In the genomic region with DNA sequence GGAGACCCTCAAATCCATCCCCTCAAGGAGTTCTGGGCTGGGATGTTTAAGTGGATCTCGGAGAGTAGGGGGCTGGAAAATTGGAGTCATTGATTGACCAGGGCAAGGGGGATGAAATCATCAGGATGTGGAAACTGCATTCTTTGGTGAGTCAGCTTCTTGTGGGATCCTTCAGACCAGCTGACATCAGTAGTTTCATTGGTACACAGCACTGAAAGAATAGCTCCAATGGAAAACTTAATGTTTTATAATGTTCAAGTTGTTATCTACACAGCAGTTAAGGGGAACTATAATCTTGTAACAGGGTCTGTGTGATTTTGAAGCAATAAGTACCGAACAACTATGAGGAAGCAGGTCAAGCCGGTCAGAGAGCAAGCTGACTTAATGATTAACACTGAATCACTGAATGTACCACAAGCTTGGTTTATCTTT, we compare ENCODE assay signal across 10 cellular contexts.
A peak's percentile ranks its signal among the peaks of the same experiment; 100 is the strongest.
DNase-seq lines count a peak whose midpoint lies in the region; ATAC-seq, FAIRE-seq and TF ChIP-seq lines count a peak whose summit lies in the region.
"Had no signal": no experiment of that assay in that cellular context is flagged by ENCODE, and none has a peak within 500 bp of the region (broad histone marks: within the 10 kb centered on the region; RNA-seq: fewer than 3 reads in every experiment).

No MANE protein-coding gene starts in this region.

- intact Hi-C loops in testis (cut with DNase I; ENCODE audit: low total_unique reads) (no loop called here), gastrocnemius medialis (cut with DNase I; ENCODE audit: low total_unique reads) (no loop called here)

- H3K27me3 ChIP-seq in testis: no peaks in the 10 kb centered on the region
- H3K27me3 ChIP-seq in gastrocnemius medialis: no peaks in the 10 kb centered on the region

- H3K27ac ChIP-seq in testis (no peak overlapping the region), gastrocnemius medialis (no peak overlapping the region)

- FAIRE-seq in RCC 7860 (lab: Jason Lieb, UNC): peak; percentile 98

- no peaks in the 10 kb centered on the region for H3K9me3 ChIP-seq in testis
- H3K9me3 ChIP-seq in gastrocnemius medialis: no peaks in the 10 kb centered on the region

- H3K36me3 ChIP-seq in testis (ENCODE audit: low read depth, missing control alignments) (no peaks in the 10 kb centered on the region), gastrocnemius medialis (no peaks in the 10 kb centered on the region)

- DNase-seq in GOT3 (lab: John Stamatoyannopoulos, UW): peak; percentile 2
- DNase-seq in RCC 7860 (ENCODE audit: low spot score): peak; percentile 80
- peak; percentile 59 for DNase-seq in epithelial cell of esophagus (ENCODE audit: low read depth)
- peak; percentile 40 for DNase-seq in pulmonary artery endothelial cell (ENCODE audit: low read depth, low spot score)
- no peak for DNase-seq in NCI-H1436 (lab: John Stamatoyannopoulos, UW)
- no peak for DNase-seq in testis
- no peak for DNase-seq in gastrocnemius medialis
- DNase-seq: activated gamma-delta T cell had no signal

- H3K4me1 ChIP-seq in testis (no peaks in the 10 kb centered on the region), gastrocnemius medialis (no peaks in the 10 kb centered on the region)

- TF ChIP-seq CTCF in epithelial cell of esophagus (IDR thresholded peaks at IDR 0.05; ENCODE audit: insufficient read depth, low read depth, low read length, missing control alignments) (no peak), testis (IDR thresholded peaks at IDR 0.05) (no peak), gastrocnemius medialis (IDR thresholded peaks at IDR 0.05 in 4 of 5, conservative IDR thresholded peaks at IDR 0.05 in 1 of 5) (no peak)

- 93% methylated on average over 3 of the region's 3 CpGs for WGBS in testis, 2 donors

- H3K4me3 ChIP-seq in epithelial cell of esophagus (ENCODE audit: low read length): no peak overlapping the region
- H3K4me3 ChIP-seq in testis: no peak overlapping the region
- no peak overlapping the region for H3K4me3 ChIP-seq in gastrocnemius medialis
- H3K4me3 ChIP-seq: skin epidermis had no signal

- TF ChIP-seq POLR2A in testis (IDR thresholded peaks at IDR 0.05) (no peak), gastrocnemius medialis (IDR thresholded peaks at IDR 0.05) (no peak)

- in situ Hi-C loops in gastrocnemius medialis (cut with MboI; ENCODE audit: low sequenced_read_pairs in 4 of 4): no loop called here

- ATAC-seq in GM19452 (IDR thresholded peaks at IDR 0.05; ENCODE audit: unreplicated experiment): no peak
- ATAC-seq in gastrocnemius medialis: no peak

Comparison
In these comparisons a context has a peak if more than half of its experiments do, and no peak if none do; other contexts are left out.
1. DNase-seq: peak in GOT3 (single experiment), RCC 7860 (single experiment), epithelial cell of esophagus (single experiment) and pulmonary artery endothelial cell (single experiment); none in NCI-H1436 (single experiment), testis (single experiment) and gastrocnemius medialis (0 of 2).